ENCODE assay signal across 35 cellular contexts in genomic region chr20:62962891-62963613, GRCh38. TPM values are rescaled to one million over a fixed set of nuclear protein-coding genes. Genes with fewer than 3 reads are reported as not detected.
"Had no signal": no experiment of that assay in that cellular context is flagged by ENCODE, and none has a peak within 500 bp of the region (broad histone marks: within the 10 kb centered on the region; RNA-seq: fewer than 3 reads in every experiment).

No MANE protein-coding gene starts in this region.

- H3K9me3 ChIP-seq: Peyer's patch had no signal

- ATAC-seq: activated naive CD8-positive, alpha-beta T cell treated with anti-CD3 and anti-CD28 coated beads, Interleukin-2, amount 50 U/mL, for 24 hours; activated T-cell treated with anti-CD3 and anti-CD28 coated beads, Interleukin-2, amount 50 U/mL, for 4 hours; PC-3 had no signal

- H3K4me1 Mint-ChIP-seq: brain had no signal

- DNase-seq: activated B cell treated with CpG ODN at 0.5 μM for 24 hours; activated CD4-positive, alpha-beta memory T cell treated with anti-CD3 and anti-CD28 coated beads for 36 hours; activated CD4-positive, alpha-beta T cell treated with anti-CD3 and anti-CD28 coated beads for 4 hours; activated CD4-positive, alpha-beta T cell treated with anti-CD3 and anti-CD28 coated beads, Interleukin-2, amount 50 U/mL, for 1 hour; activated CD4-positive, CD25-positive, alpha-beta regulatory T cell treated with anti-CD3 and anti-CD28 coated beads, Interleukin-2, amount 50 U/mL, for 72 hours; activated CD8-positive, alpha-beta memory T cell treated with anti-CD3 and anti-CD28 coated beads, Interleukin-2, amount 50 U/mL, for 4 hours; activated effector memory CD4-positive, alpha-beta T cell treated with Interleukin-2 at 50 U/mL for 16 hours; activated naive CD4-positive, alpha-beta T cell treated with anti-CD3 and anti-CD28 coated beads, Interleukin-2, amount 10 ng/mL, durations not matched to agents 7 days and 5 days; activated naive CD8-positive, alpha-beta T cell treated with anti-CD3 and anti-CD28 coated beads, Interleukin-2, amount 50 U/mL, for 24 hours; activated T-cell treated with anti-CD3 and anti-CD28 coated beads for 4 hours; activated T-cell treated with anti-CD3 and anti-CD28 coated beads, Interleukin-2, amount 50 U/mL, for 4 hours; anterior cingulate cortex; central memory CD4-positive, alpha-beta T cell; MM.1S; MV-4-11; NCI-H1092; NCI-H1436 treated with DMSO at 0.1 percent for 48 hours; NCI-H1694 treated with DMSO at 0.1 percent for 48 hours; NCI-H2029; NCI-H345; NCI-H524 treated with DMSO at 0.1 percent for 48 hours; NK-92 treated with Interleukin-12 subunit alpha and Interleukin-12 subunit beta, amount 100 ng/mL, for 24 hours; PC-3; Peyer's patch; RPMI8226; SW 1271; T-helper 1 cell; T-helper 2 cell; T-helper 9 cell had no signal

- H3K27ac Mint-ChIP-seq: activated B cell treated with CpG ODN at 0.5 μM for 24 hours; activated CD4-positive, alpha-beta memory T cell treated with anti-CD3 and anti-CD28 coated beads for 36 hours; activated naive CD4-positive, alpha-beta T cell treated with anti-CD3 and anti-CD28 coated beads, Interleukin-2, amount 10 ng/mL, durations not matched to agents 7 days and 5 days; activated naive CD8-positive, alpha-beta T cell; activated naive CD8-positive, alpha-beta T cell treated with anti-CD3 and anti-CD28 coated beads, Interleukin-2, amount 50 U/mL, for 24 hours; brain had no signal

- H3K27me3 ChIP-seq: Peyer's patch had no signal

- H3K27me3 Mint-ChIP-seq: activated B cell treated with CpG ODN at 0.5 μM for 24 hours; activated CD4-positive, alpha-beta memory T cell treated with anti-CD3 and anti-CD28 coated beads for 36 hours; activated naive CD8-positive, alpha-beta T cell; activated naive CD8-positive, alpha-beta T cell treated with anti-CD3 and anti-CD28 coated beads, Interleukin-2, amount 50 U/mL, for 24 hours had no signal

- H3K27ac ChIP-seq: Peyer's patch, VCaP had no signal

- H3K9me3 Mint-ChIP-seq: activated B cell treated with CpG ODN at 0.5 μM for 24 hours; activated CD4-positive, alpha-beta memory T cell treated with anti-CD3 and anti-CD28 coated beads for 36 hours; activated naive CD4-positive, alpha-beta T cell treated with anti-CD3 and anti-CD28 coated beads, Interleukin-2, amount 10 ng/mL, durations not matched to agents 7 days and 5 days; activated naive CD8-positive, alpha-beta T cell treated with anti-CD3 and anti-CD28 coated beads, Interleukin-2, amount 50 U/mL, for 24 hours; activated T-cell treated with anti-CD3 and anti-CD28 coated beads, Interleukin-2, amount 50 U/mL, for 4 hours; brain had no signal

- H3K4me1 ChIP-seq: Peyer's patch had no signal

- H3K4me3 Mint-ChIP-seq: activated B cell treated with CpG ODN at 0.5 μM for 24 hours; activated CD4-positive, alpha-beta memory T cell treated with anti-CD3 and anti-CD28 coated beads for 36 hours; activated naive CD4-positive, alpha-beta T cell treated with anti-CD3 and anti-CD28 coated beads, Interleukin-2, amount 10 ng/mL, durations not matched to agents 7 days and 5 days; activated naive CD8-positive, alpha-beta T cell; activated naive CD8-positive, alpha-beta T cell treated with anti-CD3 and anti-CD28 coated beads, Interleukin-2, amount 50 U/mL, for 24 hours; activated T-cell treated with anti-CD3 and anti-CD28 coated beads, Interleukin-2, amount 50 U/mL, for 4 hours; brain had no signal

- H3K36me3 Mint-ChIP-seq: activated CD4-positive, alpha-beta memory T cell treated with anti-CD3 and anti-CD28 coated beads for 36 hours; activated naive CD8-positive, alpha-beta T cell; brain had no signal

- H3K36me3 ChIP-seq: Peyer's patch had no signal

- H3K4me3 ChIP-seq: Peyer's patch had no signal

RNA-seq across cellular contexts. Expression of gene SLC17A9, which starts 10.5 kb away (rescaled TPM):
- total RNA-seq: LHCN-M2, PC-3 had no signal

RNA-seq across cellular contexts. Expression of gene BHLHE23, which starts 43.7 kb away (rescaled TPM):
- total RNA-seq: activated B cell treated with CpG ODN at 0.5 μM for 24 hours; activated CD4-positive, alpha-beta memory T cell treated with anti-CD3 and anti-CD28 coated beads for 36 hours; activated T-cell treated with anti-CD3 and anti-CD28 coated beads, Interleukin-2, amount 50 U/mL, for 4 hours; bronchial epithelial cell; LHCN-M2; NCI-H460; PC-3; Peyer's patch had no signal
